In genomic region chr12:4228122-4228580, GRCh38 we compare ENCODE assay signal across 1 cellular context.
TF ChIP-seq lines count a peak whose summit lies in the region.

No MANE protein-coding gene starts in this region.

TF ChIP-seq in SK-N-SH treated with all-trans-retinoic acid at 6 μM for 48 hours, 23 proteins besides CTCF, POLR2A, EP300 and RAD21 (continued from another document):
- TF ChIP-seq, protein P1, sequence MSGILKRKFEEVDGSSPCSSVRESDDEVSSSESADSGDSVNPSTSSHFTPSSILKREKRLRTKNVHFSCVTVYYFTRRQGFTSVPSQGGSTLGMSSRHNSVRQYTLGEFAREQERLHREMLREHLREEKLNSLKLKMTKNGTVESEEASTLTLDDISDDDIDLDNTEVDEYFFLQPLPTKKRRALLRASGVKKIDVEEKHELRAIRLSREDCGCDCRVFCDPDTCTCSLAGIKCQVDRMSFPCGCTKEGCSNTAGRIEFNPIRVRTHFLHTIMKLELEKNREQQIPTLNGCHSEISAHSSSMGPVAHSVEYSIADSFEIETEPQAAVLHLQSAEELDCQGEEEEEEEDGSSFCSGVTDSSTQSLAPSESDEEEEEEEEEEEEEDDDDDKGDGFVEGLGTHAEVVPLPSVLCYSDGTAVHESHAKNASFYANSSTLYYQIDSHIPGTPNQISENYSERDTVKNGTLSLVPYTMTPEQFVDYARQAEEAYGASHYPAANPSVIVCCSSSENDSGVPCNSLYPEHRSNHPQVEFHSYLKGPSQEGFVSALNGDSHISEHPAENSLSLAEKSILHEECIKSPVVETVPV (CRISPR knock-in tag; IDR thresholded peaks at IDR 0.05), result no peak
- TF ChIP-seq, protein P2, sequence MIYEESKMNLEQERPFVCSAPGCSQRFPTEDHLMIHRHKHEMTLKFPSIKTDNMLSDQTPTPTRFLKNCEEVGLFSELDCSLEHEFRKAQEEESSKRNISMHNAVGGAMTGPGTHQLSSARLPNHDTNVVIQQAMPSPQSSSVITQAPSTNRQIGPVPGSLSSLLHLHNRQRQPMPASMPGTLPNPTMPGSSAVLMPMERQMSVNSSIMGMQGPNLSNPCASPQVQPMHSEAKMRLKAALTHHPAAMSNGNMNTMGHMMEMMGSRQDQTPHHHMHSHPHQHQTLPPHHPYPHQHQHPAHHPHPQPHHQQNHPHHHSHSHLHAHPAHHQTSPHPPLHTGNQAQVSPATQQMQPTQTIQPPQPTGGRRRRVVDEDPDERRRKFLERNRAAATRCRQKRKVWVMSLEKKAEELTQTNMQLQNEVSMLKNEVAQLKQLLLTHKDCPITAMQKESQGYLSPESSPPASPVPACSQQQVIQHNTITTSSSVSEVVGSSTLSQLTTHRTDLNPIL (CRISPR knock-in tag; IDR thresholded peaks at IDR 0.05; ENCODE audit: low read depth), result no peak
- TF ChIP-seq OSR1 (CRISPR knock-in tag; IDR thresholded peaks at IDR 0.05) (no peak), TOX (CRISPR knock-in tag; IDR thresholded peaks at IDR 0.05; ENCODE audit: borderline replicate concordance) (no peak), ZFP30 (CRISPR knock-in tag; IDR thresholded peaks at IDR 0.05) (no peak), ZFP3 (CRISPR knock-in tag; IDR thresholded peaks at IDR 0.05) (no peak), TSHZ2 (CRISPR knock-in tag; IDR thresholded peaks at IDR 0.05) (no peak), BACH2 (CRISPR knock-in tag; IDR thresholded peaks at IDR 0.05; ENCODE audit: borderline replicate concordance) (no peak), ISL1 (CRISPR knock-in tag; IDR thresholded peaks at IDR 0.05) (no peak), ARNTL (CRISPR knock-in tag; IDR thresholded peaks at IDR 0.05; ENCODE audit: borderline replicate concordance, low read depth) (no peak), TCF4 (CRISPR knock-in tag; IDR thresholded peaks at IDR 0.05; ENCODE audit: borderline replicate concordance) (no peak), PPARA (CRISPR knock-in tag; IDR thresholded peaks at IDR 0.05; ENCODE audit: borderline replicate concordance) (no peak), ZC3H10 (CRISPR knock-in tag; IDR thresholded peaks at IDR 0.05) (no peak), GLIS3 (CRISPR knock-in tag; IDR thresholded peaks at IDR 0.05) (no peak), ESRRG (CRISPR knock-in tag; IDR thresholded peaks at IDR 0.05) (no peak)
